ENCODE assay signal across 1 cellular context in the genomic region with DNA sequence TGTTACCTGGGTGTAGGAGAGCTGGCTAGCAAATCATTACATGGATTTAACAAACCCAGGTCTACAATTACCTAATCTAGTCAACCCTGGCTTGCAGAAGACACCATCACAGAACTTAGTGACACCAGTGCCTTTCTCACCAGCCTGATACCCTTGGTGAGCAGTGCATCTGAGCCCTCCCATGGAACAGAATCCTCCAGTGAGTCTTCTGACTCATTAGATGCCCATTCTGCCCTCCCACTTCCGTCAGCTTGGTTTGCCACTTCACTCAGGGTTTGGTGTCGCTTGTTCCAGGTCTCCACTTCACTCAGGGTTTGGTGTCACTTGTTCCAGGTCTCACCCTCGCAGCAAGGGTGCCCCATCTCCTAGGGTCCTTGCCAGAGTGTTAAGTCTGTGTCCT.
TF ChIP-seq lines count a peak whose summit lies in the region.

No MANE protein-coding gene starts in this region.

TF ChIP-seq in HepG2, 621 proteins besides CTCF, POLR2A, EP300 and RAD21 (continued from another document):
- TF ChIP-seq, protein P1, sequence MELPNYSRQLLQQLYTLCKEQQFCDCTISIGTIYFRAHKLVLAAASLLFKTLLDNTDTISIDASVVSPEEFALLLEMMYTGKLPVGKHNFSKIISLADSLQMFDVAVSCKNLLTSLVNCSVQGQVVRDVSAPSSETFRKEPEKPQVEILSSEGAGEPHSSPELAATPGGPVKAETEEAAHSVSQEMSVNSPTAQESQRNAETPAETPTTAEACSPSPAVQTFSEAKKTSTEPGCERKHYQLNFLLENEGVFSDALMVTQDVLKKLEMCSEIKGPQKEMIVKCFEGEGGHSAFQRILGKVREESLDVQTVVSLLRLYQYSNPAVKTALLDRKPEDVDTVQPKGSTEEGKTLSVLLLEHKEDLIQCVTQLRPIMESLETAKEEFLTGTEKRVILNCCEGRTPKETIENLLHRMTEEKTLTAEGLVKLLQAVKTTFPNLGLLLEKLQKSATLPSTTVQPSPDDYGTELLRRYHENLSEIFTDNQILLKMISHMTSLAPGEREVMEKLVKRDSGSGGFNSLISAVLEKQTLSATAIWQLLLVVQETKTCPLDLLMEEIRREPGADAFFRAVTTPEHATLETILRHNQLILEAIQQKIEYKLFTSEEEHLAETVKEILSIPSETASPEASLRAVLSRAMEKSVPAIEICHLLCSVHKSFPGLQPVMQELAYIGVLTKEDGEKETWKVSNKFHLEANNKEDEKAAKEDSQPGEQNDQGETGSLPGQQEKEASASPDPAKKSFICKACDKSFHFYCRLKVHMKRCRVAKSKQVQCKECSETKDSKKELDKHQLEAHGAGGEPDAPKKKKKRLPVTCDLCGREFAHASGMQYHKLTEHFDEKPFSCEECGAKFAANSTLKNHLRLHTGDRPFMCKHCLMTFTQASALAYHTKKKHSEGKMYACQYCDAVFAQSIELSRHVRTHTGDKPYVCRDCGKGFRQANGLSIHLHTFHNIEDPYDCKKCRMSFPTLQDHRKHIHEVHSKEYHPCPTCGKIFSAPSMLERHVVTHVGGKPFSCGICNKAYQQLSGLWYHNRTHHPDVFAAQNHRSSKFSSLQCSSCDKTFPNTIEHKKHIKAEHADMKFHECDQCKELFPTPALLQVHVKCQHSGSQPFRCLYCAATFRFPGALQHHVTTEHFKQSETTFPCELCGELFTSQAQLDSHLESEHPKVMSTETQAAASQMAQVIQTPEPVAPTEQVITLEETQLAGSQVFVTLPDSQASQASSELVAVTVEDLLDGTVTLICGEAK (IDR thresholded peaks at IDR 0.05), result no peak
- TF ChIP-seq, protein P1 (CRISPR knock-in tag; IDR thresholded peaks at IDR 0.05), result no peak
- TF ChIP-seq ZNF33B (CRISPR knock-in tag; IDR thresholded peaks at IDR 0.05), result no peak
- TF ChIP-seq KAT8 (CRISPR knock-in tag; IDR thresholded peaks at IDR 0.05), result no peak
- no peak for TF ChIP-seq CEBPB (IDR thresholded peaks at IDR 0.05; ENCODE audit: borderline replicate concordance, low read depth, low read length)
- TF ChIP-seq ISX (CRISPR knock-in tag; conservative IDR thresholded peaks at IDR 0.05), result no peak
- TF ChIP-seq ZNF850 (CRISPR knock-in tag; conservative IDR thresholded peaks at IDR 0.05), result no peak
- TF ChIP-seq, protein P2, sequence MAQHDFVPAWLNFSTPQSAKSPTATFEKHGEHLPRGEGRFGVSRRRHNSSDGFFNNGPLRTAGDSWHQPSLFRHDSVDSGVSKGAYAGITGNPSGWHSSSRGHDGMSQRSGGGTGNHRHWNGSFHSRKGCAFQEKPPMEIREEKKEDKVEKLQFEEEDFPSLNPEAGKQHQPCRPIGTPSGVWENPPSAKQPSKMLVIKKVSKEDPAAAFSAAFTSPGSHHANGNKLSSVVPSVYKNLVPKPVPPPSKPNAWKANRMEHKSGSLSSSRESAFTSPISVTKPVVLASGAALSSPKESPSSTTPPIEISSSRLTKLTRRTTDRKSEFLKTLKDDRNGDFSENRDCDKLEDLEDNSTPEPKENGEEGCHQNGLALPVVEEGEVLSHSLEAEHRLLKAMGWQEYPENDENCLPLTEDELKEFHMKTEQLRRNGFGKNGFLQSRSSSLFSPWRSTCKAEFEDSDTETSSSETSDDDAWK (CRISPR knock-in tag; IDR thresholded peaks at IDR 0.05), result no peak
